ENCODE assay signal across 1 cellular context in the genomic region with DNA sequence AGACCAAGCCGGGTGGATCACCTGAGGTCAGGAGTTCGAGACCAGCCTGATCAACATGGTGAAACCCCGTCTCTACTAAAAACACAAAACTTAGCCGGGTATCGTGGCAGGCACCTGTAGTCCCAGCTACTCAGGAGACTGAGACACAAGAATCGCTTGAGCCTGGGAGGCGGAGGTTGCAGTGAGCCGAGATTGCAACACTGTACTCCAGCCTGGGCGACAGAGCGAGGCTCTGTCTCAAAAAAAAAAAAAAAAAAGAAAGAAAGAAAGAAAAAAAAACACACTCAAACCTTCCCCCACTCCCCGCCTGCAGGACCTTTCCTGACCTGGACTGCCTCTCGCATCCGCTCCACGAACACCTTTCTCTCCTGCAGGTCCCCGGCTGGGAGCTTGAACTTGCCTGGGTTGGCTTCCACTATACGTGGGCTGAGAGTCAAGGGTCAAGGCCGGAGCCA.
A peak's percentile ranks its signal among the peaks of the same experiment; 100 is the strongest.
TF ChIP-seq lines count a peak whose summit lies in the region.

No MANE protein-coding gene starts in this region.

TF ChIP-seq in liver, 16 proteins besides CTCF, POLR2A, EP300 and RAD21:
- TF ChIP-seq RXRA (IDR thresholded peaks at IDR 0.05) = peak in 1 of 2 donors; percentile 37
- TF ChIP-seq HNF4A (conservative IDR thresholded peaks at IDR 0.05) = peak in 1 of 2 donors; percentile 32
- TF ChIP-seq NR2F2 (IDR thresholded peaks at IDR 0.05) = peak; percentile 56
TF ChIP-seq in liver: peak in this region for 3; not testable (repeated sequence) for 13.
